In the genomic region with DNA sequence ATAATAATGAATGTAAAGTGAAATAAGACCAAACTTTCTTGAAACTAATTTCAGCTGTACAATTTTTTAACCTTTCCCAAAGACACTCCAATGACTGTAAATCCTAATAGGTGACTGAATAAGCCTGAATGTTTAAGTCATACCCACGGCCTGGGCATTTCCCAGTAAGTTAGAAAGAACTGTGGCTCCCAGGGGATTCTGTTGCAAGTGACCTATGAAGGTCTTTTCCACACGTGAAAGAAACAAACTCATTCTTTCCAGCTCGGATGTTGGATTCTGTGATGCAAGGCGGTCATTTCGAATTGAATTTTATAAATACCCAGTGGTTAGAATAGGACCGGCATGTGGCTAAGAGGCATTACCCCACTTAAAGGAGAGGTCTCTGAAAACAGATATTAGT, we compare ENCODE assay signal across 22 cellular contexts.
"Had no signal": no experiment of that assay in that cellular context is flagged by ENCODE, and none has a peak within 500 bp of the region (broad histone marks: within the 10 kb centered on the region; RNA-seq: fewer than 3 reads in every experiment).

No MANE protein-coding gene starts in this region.

- H3K27me3 Mint-ChIP-seq: activated naive CD8-positive, alpha-beta T cell treated with anti-CD3 and anti-CD28 coated beads, Interleukin-2, amount 10 ng/mL, durations not matched to agents 7 days and 5 days; activated T-helper 17 cell treated with anti-CD3 and anti-CD28 coated beads, Interleukin-2, amount 50 U/mL, for 72 hours; natural killer cell treated with Interleukin-12 subunit alpha and Interleukin-12 subunit beta and Interleukin-15 and Interleukin-18, amount 100 ng/mL, for 72 hours; progenitor cell of endocrine pancreas; stimulated activated naive CD8-positive, alpha-beta T cell treated with anti-CD3 and anti-CD28 coated beads, Interleukin-15, Interleukin-2, amounts not matched to agents 100 ng/mL and 50 ng/mL, for 24 hours; T-helper 17 cell had no signal

- H3K4me1 ChIP-seq: breast epithelium, gastroesophageal sphincter, heart right ventricle, suprapubic skin had no signal

- H3K27me3 ChIP-seq: breast epithelium, gastroesophageal sphincter, heart right ventricle, suprapubic skin had no signal

- DNase-seq: activated CD4-positive, alpha-beta T cell treated with anti-CD3 and anti-CD28 coated beads for 1 hour; activated CD4-positive, alpha-beta T cell treated with anti-CD3 and anti-CD28 coated beads, Interleukin-2, amount 50 U/mL, for 48 hours; activated naive CD4-positive, alpha-beta T cell; activated naive CD8-positive, alpha-beta T cell treated with anti-CD3 and anti-CD28 coated beads, Interleukin-2, amount 10 ng/mL, durations not matched to agents 7 days and 5 days; activated T-cell treated with anti-CD3 and anti-CD28 coated beads, Interleukin-2, amount 50 U/mL, for 1 hour; cortex of kidney; heart right ventricle; mesendoderm; right cardiac atrium; stimulated activated CD4-positive, alpha-beta T cell treated with anti-CD3 and anti-CD28 coated beads, Interleukin-15, amount 100 ng/mL, for 24 hours; stimulated activated CD4-positive, alpha-beta T cell treated with anti-CD3 and anti-CD28 coated beads, Interleukin-2, amount 100 ng/mL, for 48 hours; T-helper 17 cell; trophoblast cell; WERI-Rb-1 had no signal

- H3K36me3 Mint-ChIP-seq: activated naive CD8-positive, alpha-beta T cell treated with anti-CD3 and anti-CD28 coated beads, Interleukin-2, amount 10 ng/mL, durations not matched to agents 7 days and 5 days; natural killer cell treated with Interleukin-12 subunit alpha and Interleukin-12 subunit beta and Interleukin-15 and Interleukin-18, amount 100 ng/mL, for 72 hours had no signal

- H3K9me3 ChIP-seq: breast epithelium, gastroesophageal sphincter, suprapubic skin had no signal

- H3K27ac ChIP-seq: breast epithelium, gastroesophageal sphincter, heart right ventricle, suprapubic skin, WERI-Rb-1 had no signal

- H3K4me1 Mint-ChIP-seq: activated naive CD8-positive, alpha-beta T cell treated with anti-CD3 and anti-CD28 coated beads, Interleukin-2, amount 10 ng/mL, durations not matched to agents 7 days and 5 days; activated T-helper 17 cell treated with anti-CD3 and anti-CD28 coated beads, Interleukin-2, amount 50 U/mL, for 72 hours; T-helper 17 cell had no signal

- H3K36me3 ChIP-seq: breast epithelium, gastroesophageal sphincter, heart right ventricle, suprapubic skin, WERI-Rb-1 had no signal

- H3K4me3 Mint-ChIP-seq: activated naive CD8-positive, alpha-beta T cell treated with anti-CD3 and anti-CD28 coated beads, Interleukin-2, amount 10 ng/mL, durations not matched to agents 7 days and 5 days; activated T-helper 17 cell treated with anti-CD3 and anti-CD28 coated beads, Interleukin-2, amount 50 U/mL, for 72 hours; natural killer cell treated with Interleukin-12 subunit alpha and Interleukin-12 subunit beta and Interleukin-15 and Interleukin-18, amount 100 ng/mL, for 72 hours; stimulated activated naive CD8-positive, alpha-beta T cell treated with anti-CD3 and anti-CD28 coated beads, Interleukin-15, Interleukin-2, amounts not matched to agents 100 ng/mL and 50 ng/mL, for 24 hours; T-helper 17 cell had no signal

- H3K4me3 ChIP-seq: breast epithelium, gastroesophageal sphincter, heart right ventricle, skin epidermis, suprapubic skin had no signal

- H3K27ac Mint-ChIP-seq: activated naive CD8-positive, alpha-beta T cell treated with anti-CD3 and anti-CD28 coated beads, Interleukin-2, amount 10 ng/mL, durations not matched to agents 7 days and 5 days; activated T-helper 17 cell treated with anti-CD3 and anti-CD28 coated beads, Interleukin-2, amount 50 U/mL, for 72 hours; natural killer cell treated with Interleukin-12 subunit alpha and Interleukin-12 subunit beta and Interleukin-15 and Interleukin-18, amount 100 ng/mL, for 72 hours; progenitor cell of endocrine pancreas; stimulated activated naive CD8-positive, alpha-beta T cell treated with anti-CD3 and anti-CD28 coated beads, Interleukin-15, Interleukin-2, amounts not matched to agents 100 ng/mL and 50 ng/mL, for 24 hours; T-helper 17 cell had no signal
